8 cellular contexts compared by ENCODE assay signal in genomic region chr4:67700874-67701850, GRCh38.
A peak's percentile ranks its signal among the peaks of the same experiment; 100 is the strongest.
DNase-seq lines count a peak whose midpoint lies in the region; ATAC-seq and TF ChIP-seq lines count a peak whose summit lies in the region.

Gene UBA6, minus strand, starts transcription at chr4:67701155. Its CDS starts 36 bp downstream, at chr4:67701119.

- TF ChIP-seq POLR2A in NB4 (IDR thresholded peaks at IDR 0.05; ENCODE audit: extremely low read depth, insufficient read length) = peak; percentile 81

- H3K9me3 Mint-ChIP-seq in activated naive CD4-positive, alpha-beta T cell treated with anti-CD3 and anti-CD28 coated beads, Interleukin-2, amount 10 ng/mL, durations not matched to agents 7 days and 5 days = peaks cover 9% of the 10 kb centered on the region

- peak within 1 kb of the TSS; percentile 96 for H3K27ac Mint-ChIP-seq in activated naive CD4-positive, alpha-beta T cell treated with anti-CD3 and anti-CD28 coated beads, Interleukin-2, amount 10 ng/mL, durations not matched to agents 7 days and 5 days

- CTCF ChIA-PET in GM10248 (lab: Yijun Ruan, JAX) = interaction anchor here (0.7 to 3.3 kb wide), 11 partner anchors 10 to 166 kb away, joined by 3 to 11 read pairs (median 4); no protein-coding TSS in a partner anchor
- CTCF ChIA-PET in activated naive CD4-positive, alpha-beta T cell treated with anti-CD3 and anti-CD28 coated beads, Interleukin-2, amount 10 ng/mL, durations not matched to agents 7 days and 5 days (lab: Charles Lee) = interaction anchor here (0.9 to 2.2 kb wide), 6 partner anchors 45 to 157 kb away, joined by 3 to 5 read pairs (median 3); partner anchors contain the start of gene CENPC

- TF ChIP-seq CTCF in GM10248 (IDR thresholded peaks at IDR 0.05; ENCODE audit: control extremely low read depth, extremely low read depth, low read depth, missing control alignments) = peak; percentile 56
- peak; percentile 8 for TF ChIP-seq CTCF in NB4 (IDR thresholded peaks at IDR 0.05; ENCODE audit: low read depth, low read length)

- H3K27ac ChIP-seq in SK-N-MC = 0 out of 2 replicates have a peak within 1 kb of the TSS, but pooled peaks have one; percentile 28

- DNase-seq in GM10248 (ENCODE audit: extremely low spot score) (peak; percentile 97), NB4 (ENCODE audit: low read depth) (peak; percentile 96), SK-N-MC (ENCODE audit: low read depth, low spot score) (peak; percentile 51), germinal center (ENCODE audit: low spot score) (peak; percentile 97), non-pigmented ciliary epithelial cell (ENCODE audit: low read depth) (peak; percentile 86), superior temporal gyrus (ENCODE audit: extremely low spot score) (peak; percentile 93)
- peak; percentile 97 for DNase-seq in activated naive CD4-positive, alpha-beta T cell treated with anti-CD3 and anti-CD28 coated beads, Interleukin-2, amount 10 ng/mL, durations not matched to agents 7 days and 5 days

- peaks cover 12% of the 10 kb centered on the region for H3K36me3 ChIP-seq in SK-N-MC (ENCODE audit: insufficient read depth, low read length)

- ATAC-seq in HG02571 (IDR thresholded peaks at IDR 0.05; ENCODE audit: unreplicated experiment) = peak; percentile 98

- peaks cover 60% of the 10 kb centered on the region for H3K4me1 Mint-ChIP-seq in activated naive CD4-positive, alpha-beta T cell treated with anti-CD3 and anti-CD28 coated beads, Interleukin-2, amount 10 ng/mL, durations not matched to agents 7 days and 5 days

- peak within 1 kb of the TSS; percentile 91 for H3K4me3 Mint-ChIP-seq in activated naive CD4-positive, alpha-beta T cell treated with anti-CD3 and anti-CD28 coated beads, Interleukin-2, amount 10 ng/mL, durations not matched to agents 7 days and 5 days

- H3K4me3 ChIP-seq in NB4 (ENCODE audit: low read depth, low read length) (peak within 1 kb of the TSS; percentile 98), SK-N-MC (peak within 1 kb of the TSS; percentile 95)

- peaks cover 35% of the 10 kb centered on the region for H3K36me3 Mint-ChIP-seq in activated naive CD4-positive, alpha-beta T cell treated with anti-CD3 and anti-CD28 coated beads, Interleukin-2, amount 10 ng/mL, durations not matched to agents 7 days and 5 days

- H3K9me3 ChIP-seq in SK-N-MC (ENCODE audit: low read depth, low read length) = peaks cover 5% of the 10 kb centered on the region; the same call in 1 of the 2 replicates

- POLR2A ChIA-PET in GM10248 (lab: Yijun Ruan, JAX) = interaction anchor here (0.6 to 1.2 kb wide), 2 partner anchors 16 to 132 kb away, joined by 3 read pairs; no protein-coding TSS in a partner anchor

- H3K27me3 Mint-ChIP-seq in activated naive CD4-positive, alpha-beta T cell treated with anti-CD3 and anti-CD28 coated beads, Interleukin-2, amount 10 ng/mL, durations not matched to agents 7 days and 5 days = no peaks in the 10 kb centered on the region

- H3K9ac ChIP-seq in SK-N-MC (ENCODE audit: insufficient read length) = peak within 1 kb of the TSS; percentile 82

Comparison
In these comparisons a context has a peak if more than half of its experiments do, and no peak if none do; other contexts are left out.
1. Peak in every context shown above with its lines: DNase-seq, ATAC-seq, H3K4me3 ChIP-seq and H3K27ac ChIP-seq.